Comparison of ENCODE assay signal across 8 cellular contexts in the genomic region with DNA sequence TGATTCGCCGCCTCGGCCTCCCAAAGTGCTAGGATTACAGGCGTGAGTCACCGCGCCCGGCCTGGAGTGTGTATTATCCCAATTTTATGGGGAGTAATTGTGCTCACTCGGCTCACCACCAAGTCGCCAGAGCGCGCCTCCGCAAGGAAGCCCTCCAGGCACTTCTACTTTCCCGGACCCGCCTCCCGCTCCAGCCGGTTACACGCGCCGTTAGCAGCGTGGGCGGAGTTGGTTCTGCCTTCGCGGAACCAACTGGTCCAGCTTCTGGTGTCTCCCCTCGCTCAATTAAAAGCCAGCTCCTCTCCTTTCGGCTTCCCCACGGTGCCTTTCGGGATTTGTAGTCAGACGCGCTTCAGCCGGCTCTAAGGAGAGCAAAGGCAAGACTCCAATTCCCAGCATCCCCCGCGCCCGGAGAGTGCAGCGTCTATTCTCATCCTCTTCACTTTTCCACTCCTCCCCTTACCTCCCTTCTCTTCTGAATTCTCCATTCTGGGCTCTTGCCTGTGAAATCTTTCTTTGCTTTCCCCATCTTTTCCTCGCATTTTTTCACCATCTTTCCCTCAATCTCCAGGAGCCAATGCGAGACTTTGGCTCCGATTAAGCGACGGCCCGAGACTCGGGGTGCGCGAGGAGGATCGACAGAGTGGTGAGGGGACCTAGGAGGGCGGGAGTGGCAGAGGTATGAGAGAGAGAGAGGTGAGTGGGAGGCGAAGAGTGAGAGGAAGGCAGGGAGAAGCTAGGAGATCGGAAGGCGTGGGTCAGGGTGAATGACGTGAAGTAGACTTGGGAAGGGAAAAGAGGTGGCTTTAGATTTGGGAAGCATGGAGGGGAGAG. TPM values are rescaled to one million over a fixed set of nuclear protein-coding genes. Genes with fewer than 3 reads are reported as not detected.
DNase-seq lines count a peak whose midpoint lies in the region; TF ChIP-seq lines count a peak whose summit lies in the region.

A gene (plus strand): TSS at position 450 of the 834 bp plus-strand sequence.

- H3K79me1 ChIP-seq in H9 (ENCODE audit: insufficient read depth, low read depth, low read length, poor library complexity, severe bottlenecking): no peaks in the 10 kb centered on the region

- peak within 1 kb of the TSS; percentile 76 for H2AFZ ChIP-seq in H9 (ENCODE audit: low read length)

- H3K9me3 Mint-ChIP-seq in H9 (no peaks in the 10 kb centered on the region), nephron (no peaks in the 10 kb centered on the region)
- no peaks in the 10 kb centered on the region for H3K9me3 Mint-ChIP-seq in stimulated activated naive CD8-positive, alpha-beta T cell treated with anti-CD3 and anti-CD28 coated beads, Interleukin-15, Interleukin-2, amounts not matched to agents 100 ng/mL and 50 ng/mL, for 24 hours

- H3K9ac ChIP-seq in H9 (ENCODE audit: extremely low read depth, insufficient read length, low read length): peak within 1 kb of the TSS; percentile 95

- no peaks in the 10 kb centered on the region; the same call in 1 of the 2 replicates for H3K27me3 Mint-ChIP-seq in H9 (ENCODE audit: low read depth)
- H3K27me3 Mint-ChIP-seq in nephron (ENCODE audit: low read depth): no peaks in the 10 kb centered on the region
- no peaks in the 10 kb centered on the region for H3K27me3 Mint-ChIP-seq in stimulated activated naive CD8-positive, alpha-beta T cell treated with anti-CD3 and anti-CD28 coated beads, Interleukin-15, Interleukin-2, amounts not matched to agents 100 ng/mL and 50 ng/mL, for 24 hours

- TF ChIP-seq CTCF in H9 (conservative IDR thresholded peaks at IDR 0.05) (no peak), fibroblast of pulmonary artery (IDR thresholded peaks at IDR 0.05; ENCODE audit: low read length, missing control alignments) (no peak), nephron (IDR thresholded peaks at IDR 0.05; ENCODE audit: unreplicated experiment in 3 of 3) (no peak)

- no peak within 1 kb of the TSS for H2BK5ac ChIP-seq in H9 (ENCODE audit: insufficient read length, low read length)

- peaks cover 14 to 23% of the 10 kb centered on the region in 2 experiments for H3K4me1 Mint-ChIP-seq in H9
- peaks cover 23% of the 10 kb centered on the region for H3K4me1 Mint-ChIP-seq in nephron
- H3K4me1 Mint-ChIP-seq in stimulated activated naive CD8-positive, alpha-beta T cell treated with anti-CD3 and anti-CD28 coated beads, Interleukin-15, Interleukin-2, amounts not matched to agents 100 ng/mL and 50 ng/mL, for 24 hours (ENCODE audit: low read depth): peaks cover 26% of the 10 kb centered on the region

- H4K5ac ChIP-seq in H9 (ENCODE audit: insufficient read length, low read depth, low read length): no peak within 1 kb of the TSS

- H2BK15ac ChIP-seq in H9 (ENCODE audit: low read depth, low read length): no peak within 1 kb of the TSS

- H2AK5ac ChIP-seq in H9 (ENCODE audit: insufficient read length, low read length): no peak within 1 kb of the TSS

- H2BK120ac ChIP-seq in H9 (ENCODE audit: low read depth, low read length, poor library complexity, severe bottlenecking): no peak within 1 kb of the TSS

- H3K4me2 ChIP-seq in H9 (ENCODE audit: insufficient read depth, insufficient read length, low read length): peak within 1 kb of the TSS; percentile 100

- H3K4me3 ChIP-seq in MG63 (peak within 1 kb of the TSS; percentile 98), fibroblast of pulmonary artery (replicated peaks; ENCODE audit: low read depth, low read length) (peak within 1 kb of the TSS; percentile 82)

- 0 out of 2 replicates have a peak within 1 kb of the TSS, but pooled peaks have one; percentile 3 for H3K14ac ChIP-seq in H9 (ENCODE audit: insufficient read depth, low read length)

- H3K23me2 ChIP-seq in H9 (ENCODE audit: insufficient read length, low read depth, low read length, poor library complexity, severe bottlenecking): peaks cover 7% of the 10 kb centered on the region

- H4K8ac ChIP-seq in H9 (replicated peaks; ENCODE audit: insufficient read length, low read depth, low read length): no peak within 1 kb of the TSS

- H3K4ac ChIP-seq in H9 (ENCODE audit: low read depth, low read length): no peak within 1 kb of the TSS

- peak within 1 kb of the TSS in 2 of 3 experiments; percentile 88 to 91; a peak in 6 of 7 replicates for H3K27ac Mint-ChIP-seq in H9
- peak within 1 kb of the TSS; percentile 43 to 86 (median 86) for H3K27ac Mint-ChIP-seq in nephron
- peak within 1 kb of the TSS; percentile 90 for H3K27ac Mint-ChIP-seq in stimulated activated naive CD8-positive, alpha-beta T cell treated with anti-CD3 and anti-CD28 coated beads, Interleukin-15, Interleukin-2, amounts not matched to agents 100 ng/mL and 50 ng/mL, for 24 hours

- WGBS in H9 (ENCODE audit: extremely low coverage, insufficient read length, low lambda C conversion rate): no CpG with 5 or more reads among the region's 49 CpGs

- no peak within 1 kb of the TSS for H3T11ph ChIP-seq in H9 (ENCODE audit: low read length)

- peaks cover 4% of the 10 kb centered on the region; the same call in 1 of the 2 replicates for H3K4me1 ChIP-seq in H9 (ENCODE audit: insufficient read depth, low read length)

- no peak within 1 kb of the TSS for H3K56ac ChIP-seq in H9 (ENCODE audit: insufficient read length, low read depth, low read length)

- peaks cover 2% of the 10 kb centered on the region; the same call in 1 of the 2 replicates for H3K79me2 ChIP-seq in H9 (ENCODE audit: insufficient read depth, low read length)

- no peaks in the 10 kb centered on the region for H4K20me1 ChIP-seq in H9 (ENCODE audit: control insufficient read depth, insufficient read depth, insufficient read length)

- H2BK12ac ChIP-seq in H9 (ENCODE audit: insufficient read length, low read depth, low read length): no peak within 1 kb of the TSS

- no peak within 1 kb of the TSS for H2BK20ac ChIP-seq in H9 (ENCODE audit: low read depth, low read length, poor library complexity, severe bottlenecking)

- no peak within 1 kb of the TSS for H3K27ac ChIP-seq in H9 (ENCODE audit: insufficient read length, low read depth, low read length)

- DNase-seq in ELF-1 (ENCODE audit: low read depth, low spot score) (peak; percentile 99), H9 (peak; percentile 99), MG63 (peak; percentile 96), SHP77 treated with DMSO at 0.1 percent for 48 hours (lab: John Stamatoyannopoulos, UW) (peak; percentile 95), fibroblast of pulmonary artery (ENCODE audit: low read depth) (peak; percentile 99)
- DNase-seq in activated effector memory CD4-positive, alpha-beta T cell treated with anti-CD3 and anti-CD28 coated beads, Interleukin-2, amount 50 U/mL, for 16 hours: peak; percentile 98

- no peaks in the 10 kb centered on the region for H3K36me3 ChIP-seq in MG63

- H3K27me3 ChIP-seq in H9 (ENCODE audit: insufficient read depth, low read length) (no peaks in the 10 kb centered on the region), MG63 (no peaks in the 10 kb centered on the region)

- no peak within 1 kb of the TSS for H3K18ac ChIP-seq in H9 (ENCODE audit: insufficient read length, low read depth, low read length)

- H3K23ac ChIP-seq in H9 (ENCODE audit: insufficient read length, low read depth, low read length): no peak within 1 kb of the TSS

- H3K4me3 Mint-ChIP-seq in H9 (peak within 1 kb of the TSS; percentile 99 to 100), nephron (peak within 1 kb of the TSS; percentile 98 to 100 (median 99))
- H3K4me3 Mint-ChIP-seq in stimulated activated naive CD8-positive, alpha-beta T cell treated with anti-CD3 and anti-CD28 coated beads, Interleukin-15, Interleukin-2, amounts not matched to agents 100 ng/mL and 50 ng/mL, for 24 hours: peak within 1 kb of the TSS; percentile 95

- H4K91ac ChIP-seq in H9 (ENCODE audit: insufficient read length, low read depth, low read length): no peak within 1 kb of the TSS

- H3K36me3 Mint-ChIP-seq in H9 (ENCODE audit: insufficient read depth in 1 of 3, low read depth in 3 of 3): peaks cover 24 to 40% (median 38%) of the 10 kb centered on the region in 3 experiments
- H3K36me3 Mint-ChIP-seq in nephron (ENCODE audit: low read depth): peaks cover 26% of the 10 kb centered on the region
- peaks cover 30% of the 10 kb centered on the region for H3K36me3 Mint-ChIP-seq in stimulated activated naive CD8-positive, alpha-beta T cell treated with anti-CD3 and anti-CD28 coated beads, Interleukin-15, Interleukin-2, amounts not matched to agents 100 ng/mL and 50 ng/mL, for 24 hours (ENCODE audit: low read depth)

- H3K9me3 ChIP-seq in H9 (ENCODE audit: control insufficient read depth, low read depth, low read length) (no peaks in the 10 kb centered on the region), MG63 (no peaks in the 10 kb centered on the region)

RNA-seq across cellular contexts. Expression of the gene that starts here (rescaled TPM):
- total RNA-seq in H9 (2021): 58.2 and 60.8 TPM in 2 replicates
- total RNA-seq in MG63 (2014; rRNA removed; shearing (Covaris generic); ENCODE audit: low replicate concordance): 18.8 and 26.4 TPM in 2 replicates
